8 cellular contexts compared by ENCODE assay signal in genomic region chr15:34436126-34436955, GRCh38. TPM values are rescaled to one million over a fixed set of nuclear protein-coding genes. Genes with fewer than 3 reads are reported as not detected.
DNase-seq lines count a peak whose midpoint lies in the region; ATAC-seq and TF ChIP-seq lines count a peak whose summit lies in the region.

No MANE protein-coding gene starts in this region.

- peaks cover 17% of the 10 kb centered on the region for H3K4me1 ChIP-seq in CD4-positive, CD25-positive, alpha-beta regulatory T cell (ENCODE audit: control insufficient read depth, insufficient read depth, low read length, poor library complexity, severe bottlenecking)
- peaks cover 8% of the 10 kb centered on the region for H3K4me1 ChIP-seq in mucosa of descending colon (ENCODE audit: low read depth)

- peak overlapping the region; percentile 85 to 95 (median 89) for H3K4me3 Mint-ChIP-seq in CD4-positive, CD25-positive, alpha-beta regulatory T cell

- intact Hi-C loops in mucosa of descending colon (cut with DNase I, micrococcal nuclease): no loop called here
- intact Hi-C loops in head of caudate nucleus (cut with DNase I): no loop called here

- peak overlapping the region; percentile 23 for H3K27ac ChIP-seq in CD4-positive, CD25-positive, alpha-beta regulatory T cell (ENCODE audit: insufficient read depth, low read length, poor library complexity, severe bottlenecking)
- H3K27ac ChIP-seq in coronary artery: peak overlapping the region in 1 of 2 donors; percentile 56

- H3K36me3 ChIP-seq in CD4-positive, CD25-positive, alpha-beta regulatory T cell (ENCODE audit: control insufficient read depth, insufficient read depth, low read length): peaks cover 14% of the 10 kb centered on the region
- no peaks in the 10 kb centered on the region for H3K36me3 ChIP-seq in mucosa of descending colon (ENCODE audit: low read depth)

- peaks cover 6% of the 10 kb centered on the region for H3K27me3 Mint-ChIP-seq in CD4-positive, CD25-positive, alpha-beta regulatory T cell

- H3K9me3 ChIP-seq in CD4-positive, CD25-positive, alpha-beta regulatory T cell (ENCODE audit: control insufficient read depth in 2 of 2, low read length in 2 of 2): no peaks in the 10 kb centered on the region
- H3K9me3 ChIP-seq in mucosa of descending colon: no peaks in the 10 kb centered on the region

- peak overlapping the region; percentile 58 for H3K4me3 ChIP-seq in CD4-positive, CD25-positive, alpha-beta regulatory T cell (ENCODE audit: low read depth, low read length)
- H3K4me3 ChIP-seq in coronary artery (peak overlapping the region; percentile 72), mucosa of descending colon (peak overlapping the region; percentile 33)

- peak overlapping the region; percentile 69 to 89 (median 82) for H3K27ac Mint-ChIP-seq in CD4-positive, CD25-positive, alpha-beta regulatory T cell

- H3K4me1 Mint-ChIP-seq in CD4-positive, CD25-positive, alpha-beta regulatory T cell: peaks cover 0 to 34% (median 13%) of the 10 kb centered on the region in 4 donors

- ATAC-seq in CD4-positive, CD25-positive, alpha-beta regulatory T cell (ENCODE audit: low read depth in 2 of 2): peak; percentile 15 to 33
- peak; percentile 26 for ATAC-seq in GM21526 (IDR thresholded peaks at IDR 0.05; ENCODE audit: low FRiP score, unreplicated experiment)
- peak; percentile 33 for ATAC-seq in mucosa of descending colon

- TF ChIP-seq CTCF in coronary artery (IDR thresholded peaks at IDR 0.05) (no peak), mucosa of descending colon (IDR thresholded peaks at IDR 0.05) (no peak)

- H3K36me3 Mint-ChIP-seq in CD4-positive, CD25-positive, alpha-beta regulatory T cell: peaks cover 13% of the 10 kb centered on the region

- peak in 2 of 3 donors; percentile 19 to 62 for DNase-seq in CD4-positive, CD25-positive, alpha-beta regulatory T cell
- DNase-seq in RPMI8226 (peak; percentile 17), coronary artery (ENCODE audit: low spot score) (no peak), mucosa of descending colon (peak in 1 of 3 donors; percentile 51), head of caudate nucleus (no peak), NCI-H187 (lab: John Stamatoyannopoulos, UW) (no peak)
- DNase-seq in effector CD8-positive, alpha-beta T cell (lab: John Stamatoyannopoulos, UW): no peak

- no peaks in the 10 kb centered on the region for H3K9me3 Mint-ChIP-seq in CD4-positive, CD25-positive, alpha-beta regulatory T cell

- H3K27me3 ChIP-seq in CD4-positive, CD25-positive, alpha-beta regulatory T cell (ENCODE audit: control insufficient read depth, insufficient read depth, low read length): no peaks in the 10 kb centered on the region

RNA-seq across cellular contexts. Expression of gene GOLGA8A, which starts 1.3 kb away (rescaled TPM):
- 234 TPM for total RNA-seq in CD4-positive, CD25-positive, alpha-beta regulatory T cell
- polyA plus RNA-seq in CD4-positive, CD25-positive, alpha-beta regulatory T cell: 1 to 10 TPM; 2.8 to 4.6 (median 4.6) TPM
- 10 to 100 TPM; 37.6 to 60.0 (median 46.4) TPM for total RNA-seq in mucosa of descending colon

Comparison
In these comparisons a context has a peak if more than half of its experiments do, and no peak if none do; other contexts are left out.
1. DNase-seq: peak in CD4-positive, CD25-positive, alpha-beta regulatory T cell (2 of 3) and RPMI8226 (single experiment); none in coronary artery (single experiment), head of caudate nucleus (0 of 42), effector CD8-positive, alpha-beta T cell (single experiment) and NCI-H187 (0 of 2).
2. Peak in every context shown above with its lines, with median percentiles within 50 percentile points of each other: ATAC-seq and H3K4me3 ChIP-seq.